Comparison of ENCODE assay signal across 16 cellular contexts in the genomic region with DNA sequence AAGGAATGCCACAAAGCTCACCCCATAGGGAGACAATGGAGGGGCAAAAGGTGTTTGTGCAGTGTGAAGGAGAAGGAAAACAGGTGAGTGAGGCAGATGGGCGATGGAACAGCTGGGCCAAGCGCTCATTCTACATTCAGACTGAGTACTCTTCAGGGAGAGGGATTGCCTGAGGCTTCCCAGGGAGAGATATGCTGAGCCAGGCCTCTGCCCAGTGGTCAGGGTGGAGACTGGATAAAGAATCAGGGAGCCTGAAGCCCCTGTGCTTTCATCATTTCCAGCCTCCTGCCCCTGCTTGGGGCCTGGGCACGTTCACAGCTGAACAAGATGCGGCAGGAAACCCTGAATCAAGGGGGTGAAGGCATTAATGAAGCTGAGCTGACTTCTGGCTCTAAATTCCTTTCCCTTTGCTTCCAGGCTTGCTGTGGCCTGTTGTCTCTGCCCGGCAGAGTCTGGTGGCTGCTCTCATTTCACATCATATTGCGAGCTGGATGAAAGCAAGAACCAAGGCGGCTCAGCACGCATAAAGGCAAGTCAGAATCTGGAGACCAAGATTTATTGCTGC. TPM values are rescaled to one million over a fixed set of nuclear protein-coding genes. Genes with fewer than 3 reads are reported as not detected.
A peak's percentile ranks its signal among the peaks of the same experiment; 100 is the strongest.
DNase-seq lines count a peak whose midpoint lies in the region; ATAC-seq and TF ChIP-seq lines count a peak whose summit lies in the region.
"Had no signal": no experiment of that assay in that cellular context is flagged by ENCODE, and none has a peak within 500 bp of the region (broad histone marks: within the 10 kb centered on the region; RNA-seq: fewer than 3 reads in every experiment).

No MANE protein-coding gene starts in this region.

- H3K27me3 ChIP-seq in A673 (replicated peaks; ENCODE audit: insufficient read depth, low read depth, low read length, poor library complexity) (no peaks in the 10 kb centered on the region), esophagus squamous epithelium (no peaks in the 10 kb centered on the region), osteoblast (ENCODE audit: insufficient read depth, low read length) (no peaks in the 10 kb centered on the region), MM.1S (replicated peaks; ENCODE audit: insufficient read depth, low read length) (no peaks in the 10 kb centered on the region)

- BruUV-seq in A673 (replicated peaks; lab: Mats Ljungman, UMichigan) = no TSS peak

- no peaks in the 10 kb centered on the region for H3K36me3 Mint-ChIP-seq in natural killer cell treated with Interleukin-12 subunit alpha and Interleukin-12 subunit beta and Interleukin-15 and Interleukin-18, amount 100 ng/mL, for 72 hours
- H3K36me3 Mint-ChIP-seq: CD8-positive, alpha-beta memory T cell had no signal

- no peaks in the 10 kb centered on the region for H3K27me3 Mint-ChIP-seq in natural killer cell treated with Interleukin-12 subunit alpha and Interleukin-12 subunit beta and Interleukin-15 and Interleukin-18, amount 100 ng/mL, for 72 hours

- H4K20me1 ChIP-seq in osteoblast (ENCODE audit: insufficient read depth, low read length) (no peaks in the 10 kb centered on the region), MM.1S (ENCODE audit: insufficient read depth, low read length) (no peaks in the 10 kb centered on the region)

- intact Hi-C loops in A673 (cut with micrococcal nuclease; ENCODE audit: unreplicated experiment) = no loop called here
- intact Hi-C loops in esophagus squamous epithelium (cut with DNase I) = no loop called here

- H3F3A ChIP-seq in MM.1S (ENCODE audit: insufficient read depth, low read length) = no peaks in the 10 kb centered on the region

- H3K9me3 ChIP-seq in A673 (ENCODE audit: low read depth, low read length, poor library complexity, severe bottlenecking) (no peaks in the 10 kb centered on the region), esophagus squamous epithelium (no peaks in the 10 kb centered on the region), osteoblast (ENCODE audit: low read depth, low read length) (no peaks in the 10 kb centered on the region), MM.1S (replicated peaks; ENCODE audit: insufficient read depth, low read length) (no peaks in the 10 kb centered on the region)

- CTCF ChIA-PET in A673 (lab: Charles Lee) (interaction anchor here (1.8 kb wide), 1 partner anchor 14 kb away, joined by 4 read pairs; no protein-coding TSS in a partner anchor), RWPE1 (lab: Yijun Ruan, JAX) (interaction anchor here (0.5 kb wide), 1 partner anchor 242 kb away, joined by 3 read pairs; no protein-coding TSS in a partner anchor)

- no peak overlapping the region for H3K4me2 ChIP-seq in osteoblast (ENCODE audit: insufficient read depth, low read length)
- H3K4me2 ChIP-seq in MM.1S (ENCODE audit: low read depth, low read length) = no peak overlapping the region

- peaks cover 45% of the 10 kb centered on the region for H3K4me1 ChIP-seq in A673 (ENCODE audit: insufficient read depth, low read length, poor library complexity, severe bottlenecking)
- peaks cover 12 to 49% (median 30%) of the 10 kb centered on the region in 3 donors for H3K4me1 ChIP-seq in esophagus squamous epithelium
- peaks cover 28% of the 10 kb centered on the region for H3K4me1 ChIP-seq in osteoblast (ENCODE audit: insufficient read depth, low read length)
- no peaks in the 10 kb centered on the region for H3K4me1 ChIP-seq in MM.1S (ENCODE audit: low read length)

- no peak overlapping the region for H3K27ac Mint-ChIP-seq in natural killer cell treated with Interleukin-12 subunit alpha and Interleukin-12 subunit beta and Interleukin-15 and Interleukin-18, amount 100 ng/mL, for 72 hours
- H3K27ac Mint-ChIP-seq: activated T-helper 1 cell treated with anti-CD3 and anti-CD28 coated beads, Interleukin-12 subunit alpha, Interleukin-12 subunit beta, Interleukin-2, Interleukin-4 antibody, amounts not matched to agents 30 ng/mL and 10 ng/mL and 1 ng/mL, durations not matched to agents 14 hours and 24 hours and 36 hours; CD8-positive, alpha-beta memory T cell; stimulated activated naive CD8-positive, alpha-beta T cell treated with anti-CD3 and anti-CD28 coated beads, Interleukin-15, amount 100 ng/mL, for 72 hours; T-helper 1 cell treated with Interleukin-12 subunit alpha and Interleukin-12 subunit beta and Interleukin-4 antibody, amounts not matched to agents 30 μg/mL and 1 μg/mL, for 36 hours had no signal

- no peaks in the 10 kb centered on the region for H3K36me3 ChIP-seq in A673 (ENCODE audit: insufficient read depth, low read length, poor library complexity, severe bottlenecking)
- H3K36me3 ChIP-seq in esophagus squamous epithelium = no peaks in the 10 kb centered on the region
- no peaks in the 10 kb centered on the region for H3K36me3 ChIP-seq in osteoblast (ENCODE audit: insufficient read depth, low read length)
- H3K36me3 ChIP-seq in MM.1S (replicated peaks; ENCODE audit: insufficient read depth, low read length) = no peaks in the 10 kb centered on the region

- POLR2A ChIA-PET in A673 (lab: Charles Lee; ENCODE audit: low non-redundant PET) = no interaction called here
- POLR2A ChIA-PET in RWPE1 (lab: Yijun Ruan, JAX; ENCODE audit: low non-redundant PET) = no interaction called here

- H3K9ac ChIP-seq in MM.1S (ENCODE audit: low read length) = no peak overlapping the region

- H3K79me2 ChIP-seq in osteoblast (ENCODE audit: insufficient read depth, low read length) = no peaks in the 10 kb centered on the region
- no peaks in the 10 kb centered on the region for H3K79me2 ChIP-seq in MM.1S (ENCODE audit: low read length)

- no peak overlapping the region for H3K4me3 Mint-ChIP-seq in natural killer cell treated with Interleukin-12 subunit alpha and Interleukin-12 subunit beta and Interleukin-15 and Interleukin-18, amount 100 ng/mL, for 72 hours
- H3K4me3 Mint-ChIP-seq: activated T-helper 1 cell treated with anti-CD3 and anti-CD28 coated beads, Interleukin-12 subunit alpha, Interleukin-12 subunit beta, Interleukin-2, Interleukin-4 antibody, amounts not matched to agents 30 ng/mL and 10 ng/mL and 1 ng/mL, durations not matched to agents 14 hours and 24 hours and 36 hours; CD8-positive, alpha-beta memory T cell; central memory CD8-positive, alpha-beta T cell; stimulated activated naive CD8-positive, alpha-beta T cell treated with anti-CD3 and anti-CD28 coated beads, Interleukin-15, amount 100 ng/mL, for 72 hours; T-helper 1 cell treated with Interleukin-12 subunit alpha and Interleukin-12 subunit beta and Interleukin-4 antibody, amounts not matched to agents 30 μg/mL and 1 μg/mL, for 36 hours had no signal

- H3K4me3 ChIP-seq in A673 (ENCODE audit: low read depth, low read length, poor library complexity, severe bottlenecking) (no peak overlapping the region), esophagus squamous epithelium (no peak overlapping the region), osteoblast (ENCODE audit: insufficient read depth, low read length) (no peak overlapping the region), MM.1S (ENCODE audit: low read length) (no peak overlapping the region)

- no peak for TF ChIP-seq POLR2A in esophagus squamous epithelium (IDR thresholded peaks at IDR 0.05)

- no peaks in the 10 kb centered on the region for H3K9me2 ChIP-seq in MM.1S (replicated peaks; ENCODE audit: insufficient read depth, low read length)

- WGBS in esophagus squamous epithelium, 2 donors = 44 to 50% methylated on average over 6 to 8 of the region's 8 CpGs

- H2AFZ ChIP-seq in osteoblast (ENCODE audit: low read length) = peak overlapping the region; percentile 68
- H2AFZ ChIP-seq in MM.1S (ENCODE audit: low read length) = no peak overlapping the region

- DNase-seq in A673 (ENCODE audit: low spot score) (no peak), RWPE1 (ENCODE audit: low spot score) (peak; percentile 64), esophagus squamous epithelium (lab: John Stamatoyannopoulos, UW) (no peak), osteoblast (ENCODE audit: insufficient read length, low spot score, missing footprints) (no peak), NCI-H1436 treated with DMSO at 0.1 percent for 48 hours (lab: John Stamatoyannopoulos, UW) (no peak), MM.1S (no peak)
- no peak for DNase-seq in activated CD4-positive, CD25-positive, alpha-beta regulatory T cell treated with anti-CD3 and anti-CD28 coated beads, Interleukin-2, amount 50 U/mL, for 72 hours
- no peak for DNase-seq in natural killer cell treated with Interleukin-12 subunit alpha and Interleukin-12 subunit beta and Interleukin-15 and Interleukin-18, amount 100 ng/mL, for 72 hours (ENCODE audit: low spot score)
- DNase-seq: CD8-positive, alpha-beta memory T cell; effector CD4-positive, alpha-beta T cell; EL; SHP77 treated with DMSO at 0.1 percent for 48 hours; stimulated activated naive CD8-positive, alpha-beta T cell treated with anti-CD3 and anti-CD28 coated beads, Interleukin-15, amount 100 ng/mL, for 72 hours had no signal

- TF ChIP-seq CTCF in A673 (conservative IDR thresholded peaks at IDR 0.05; ENCODE audit: low read depth, low read length) = no peak
- TF ChIP-seq CTCF in RWPE1 (conservative IDR thresholded peaks at IDR 0.05; ENCODE audit: low read depth) = no peak
- TF ChIP-seq CTCF in esophagus squamous epithelium (IDR thresholded peaks at IDR 0.05) = no peak
- no peak for TF ChIP-seq CTCF in osteoblast (IDR thresholded peaks at IDR 0.05; ENCODE audit: extremely low read depth, low read depth, low read length)
- no peak for TF ChIP-seq CTCF in MM.1S (IDR thresholded peaks at IDR 0.05; ENCODE audit: low read length)

- H3K27ac ChIP-seq in A673 (ENCODE audit: low read depth, low read length, poor library complexity, severe bottlenecking) (peak overlapping the region; percentile 60), RWPE1 (peak overlapping the region; percentile 93), esophagus squamous epithelium (peak overlapping the region; percentile 44 to 90 (median 84)), osteoblast (ENCODE audit: low read depth, low read length) (no peak overlapping the region), MM.1S (ENCODE audit: low read length) (no peak overlapping the region)

- no peak for ATAC-seq in natural killer cell treated with Interleukin-12 subunit alpha and Interleukin-12 subunit beta and Interleukin-15 and Interleukin-18, amount 100 ng/mL, for 72 hours
- ATAC-seq: stimulated activated naive CD8-positive, alpha-beta T cell treated with anti-CD3 and anti-CD28 coated beads, Interleukin-15, amount 100 ng/mL, for 72 hours had no signal

- H3K4me1 Mint-ChIP-seq in natural killer cell treated with Interleukin-12 subunit alpha and Interleukin-12 subunit beta and Interleukin-15 and Interleukin-18, amount 100 ng/mL, for 72 hours (ENCODE audit: low read depth in 2 of 2) = peaks cover 4 to 8% of the 10 kb centered on the region in 2 donors
- H3K4me1 Mint-ChIP-seq: CD8-positive, alpha-beta memory T cell; central memory CD8-positive, alpha-beta T cell had no signal

- no peaks in the 10 kb centered on the region for H3K9me3 Mint-ChIP-seq in natural killer cell treated with Interleukin-12 subunit alpha and Interleukin-12 subunit beta and Interleukin-15 and Interleukin-18, amount 100 ng/mL, for 72 hours
- H3K9me3 Mint-ChIP-seq: activated T-helper 1 cell treated with anti-CD3 and anti-CD28 coated beads, Interleukin-12 subunit alpha, Interleukin-12 subunit beta, Interleukin-2, Interleukin-4 antibody, amounts not matched to agents 30 ng/mL and 10 ng/mL and 1 ng/mL, durations not matched to agents 14 hours and 24 hours and 36 hours; CD8-positive, alpha-beta memory T cell; central memory CD8-positive, alpha-beta T cell; stimulated activated naive CD8-positive, alpha-beta T cell treated with anti-CD3 and anti-CD28 coated beads, Interleukin-15, amount 100 ng/mL, for 72 hours; T-helper 1 cell treated with Interleukin-12 subunit alpha and Interleukin-12 subunit beta and Interleukin-4 antibody, amounts not matched to agents 30 μg/mL and 1 μg/mL, for 36 hours had no signal

RNA-seq across cellular contexts. Expression of gene RPL37A, which starts 34.9 kb away (rescaled TPM):
- total RNA-seq in A673 (2021) = 2,455 and 2,535 TPM in 2 replicates
- 1,000 to 10,000 TPM; 1,246 to 1,858 (median 1,428) TPM for total RNA-seq in esophagus squamous epithelium
- total RNA-seq in osteoblast = 869 and 994 TPM in 2 replicates
- 1,000 to 10,000 TPM; 1,675 to 1,724 TPM for total RNA-seq in natural killer cell treated with Interleukin-12 subunit alpha and Interleukin-12 subunit beta and Interleukin-15 and Interleukin-18, amount 100 ng/mL, for 72 hours

Comparison
In these comparisons a context has a peak if more than half of its experiments do, and no peak if none do; other contexts are left out.
1. H3K27ac ChIP-seq: peak in A673 (single experiment), RWPE1 (single experiment) and esophagus squamous epithelium (4 of 4); none in osteoblast (single experiment) and MM.1S (single experiment).